In the genomic region with DNA sequence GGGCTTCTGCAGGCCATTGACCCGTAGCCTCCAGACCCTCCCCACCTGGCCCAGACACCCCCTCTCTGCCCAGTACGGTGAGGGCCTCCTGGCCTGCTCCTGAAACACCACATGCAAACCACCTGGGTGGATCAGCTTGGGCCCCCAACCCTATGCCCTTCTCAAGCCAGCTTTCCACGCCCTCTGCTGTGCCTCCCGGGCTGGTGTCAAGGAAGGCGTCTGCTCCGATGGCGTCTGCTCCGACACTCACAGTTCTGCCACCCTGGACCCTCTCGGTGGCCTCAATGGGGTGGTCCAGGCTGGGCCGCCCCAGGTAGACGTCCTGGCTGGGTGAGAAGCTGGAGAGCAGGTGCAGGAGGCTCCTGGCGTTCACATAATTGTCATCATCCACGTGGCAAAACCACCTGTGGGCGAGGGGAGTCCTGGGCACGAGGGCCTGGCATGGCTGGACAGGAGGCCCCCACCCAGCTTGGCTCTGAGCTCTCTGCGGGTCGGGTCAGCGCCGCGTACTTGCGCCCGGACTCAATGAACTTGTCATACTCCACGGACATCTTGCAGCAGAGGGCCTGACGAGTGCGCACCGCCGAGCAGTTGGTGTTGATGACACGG, we compare ENCODE assay signal across 8 cellular contexts. TPM values are rescaled to one million over a fixed set of nuclear protein-coding genes. Genes with fewer than 3 reads are reported as not detected.
A peak's percentile ranks its signal among the peaks of the same experiment; 100 is the strongest.
DNase-seq lines count a peak whose midpoint lies in the region; ATAC-seq and TF ChIP-seq lines count a peak whose summit lies in the region.

No MANE protein-coding gene starts in this region.

- peak overlapping the region in 1 of 2 donors; percentile 66 for H3K9ac ChIP-seq in mucosa of rectum (ENCODE audit: low read depth in 1 of 2, low read length in 2 of 2)

- H3K4me1 ChIP-seq in mucosa of rectum (ENCODE audit: control insufficient read depth in 2 of 2, insufficient read depth in 2 of 2, low read length in 2 of 2) (peaks cover 14 to 20% of the 10 kb centered on the region in 2 donors), vagina (peaks cover 39% of the 10 kb centered on the region)

- H3K36me3 ChIP-seq in mucosa of rectum (ENCODE audit: control insufficient read depth in 2 of 2, insufficient read depth in 2 of 2, low read length in 2 of 2): peaks cover 17 to 22% of the 10 kb centered on the region in 2 donors
- H3K36me3 ChIP-seq in vagina: peaks cover 0 to 43% of the 10 kb centered on the region in 2 donors

- H3K27ac Mint-ChIP-seq in stimulated activated naive CD8-positive, alpha-beta T cell treated with anti-CD3 and anti-CD28 coated beads, Interleukin-15, Interleukin-2, amounts not matched to agents 100 ng/mL and 50 ng/mL, for 24 hours: no peak overlapping the region
- no peak overlapping the region for H3K27ac Mint-ChIP-seq in chondrocyte (ENCODE audit: unreplicated experiment)

- no peaks in the 10 kb centered on the region for H3K9me3 ChIP-seq in mucosa of rectum (ENCODE audit: control insufficient read depth in 2 of 2, low read length in 2 of 2)
- H3K9me3 ChIP-seq in vagina: no peaks in the 10 kb centered on the region

- H3K4me3 Mint-ChIP-seq in stimulated activated naive CD8-positive, alpha-beta T cell treated with anti-CD3 and anti-CD28 coated beads, Interleukin-15, Interleukin-2, amounts not matched to agents 100 ng/mL and 50 ng/mL, for 24 hours: peak overlapping the region; percentile 87
- H3K4me3 Mint-ChIP-seq in chondrocyte (ENCODE audit: unreplicated experiment): peak overlapping the region; percentile 86

- TF ChIP-seq POLR2A in vagina (IDR thresholded peaks at IDR 0.05): no peak

- TF ChIP-seq CTCF in chondrocyte (IDR thresholded peaks at IDR 0.05) (no peak), vagina (IDR thresholded peaks at IDR 0.05) (no peak)

- no peaks in the 10 kb centered on the region for H3K9me3 Mint-ChIP-seq in stimulated activated naive CD8-positive, alpha-beta T cell treated with anti-CD3 and anti-CD28 coated beads, Interleukin-15, Interleukin-2, amounts not matched to agents 100 ng/mL and 50 ng/mL, for 24 hours
- no peaks in the 10 kb centered on the region for H3K9me3 Mint-ChIP-seq in chondrocyte (ENCODE audit: low read depth)

- intact Hi-C loops in vagina (cut with DNase I): no loop called here

- H3K27ac ChIP-seq in mucosa of rectum (ENCODE audit: low read depth in 2 of 2, low read length in 2 of 2): no peak overlapping the region
- H3K27ac ChIP-seq in vagina: no peak overlapping the region

- peak overlapping the region; percentile 85 for H3K4me3 ChIP-seq in mucosa of rectum (ENCODE audit: low read length in 2 of 2)
- peak overlapping the region; percentile 72 to 97 for H3K4me3 ChIP-seq in vagina

- H3K27me3 ChIP-seq in mucosa of rectum (ENCODE audit: control insufficient read depth in 2 of 2, insufficient read depth in 2 of 2, low read length in 2 of 2) (no peaks in the 10 kb centered on the region), vagina (no peaks in the 10 kb centered on the region)

- peaks cover 18% of the 10 kb centered on the region for H3K4me1 Mint-ChIP-seq in stimulated activated naive CD8-positive, alpha-beta T cell treated with anti-CD3 and anti-CD28 coated beads, Interleukin-15, Interleukin-2, amounts not matched to agents 100 ng/mL and 50 ng/mL, for 24 hours (ENCODE audit: low read depth)
- H3K4me1 Mint-ChIP-seq in chondrocyte (ENCODE audit: low read depth): peaks cover 17% of the 10 kb centered on the region

- DNase-seq in stimulated activated naive CD8-positive, alpha-beta T cell treated with anti-CD3 and anti-CD28 coated beads, Interleukin-15, Interleukin-2, amounts not matched to agents 100 U/mL and 50 U/mL, for 24 hours: no peak
- DNase-seq in chondrocyte (ENCODE audit: low spot score) (no peak), vagina (ENCODE audit: extremely low spot score in 2 of 2) (no peak)
- no peak for DNase-seq in stimulated activated naive CD4-positive, alpha-beta T cell treated with Interleukin-2 at 50 U/mL for 16 hours (lab: John Stamatoyannopoulos, UW)

- peaks cover 4% of the 10 kb centered on the region for H3K36me3 Mint-ChIP-seq in stimulated activated naive CD8-positive, alpha-beta T cell treated with anti-CD3 and anti-CD28 coated beads, Interleukin-15, Interleukin-2, amounts not matched to agents 100 ng/mL and 50 ng/mL, for 24 hours (ENCODE audit: low read depth)
- peaks cover 10% of the 10 kb centered on the region for H3K36me3 Mint-ChIP-seq in chondrocyte (ENCODE audit: low read depth)

- no peak for ATAC-seq in stimulated activated naive CD8-positive, alpha-beta T cell treated with anti-CD3 and anti-CD28 coated beads, Interleukin-15, Interleukin-2, amounts not matched to agents 100 U/mL and 50 U/mL, for 24 hours
- ATAC-seq in HG03108 (IDR thresholded peaks at IDR 0.05; ENCODE audit: unreplicated experiment) (no peak), GM19452 (IDR thresholded peaks at IDR 0.05; ENCODE audit: unreplicated experiment) (no peak)

- H3K27me3 Mint-ChIP-seq in stimulated activated naive CD8-positive, alpha-beta T cell treated with anti-CD3 and anti-CD28 coated beads, Interleukin-15, Interleukin-2, amounts not matched to agents 100 ng/mL and 50 ng/mL, for 24 hours: no peaks in the 10 kb centered on the region
- H3K27me3 Mint-ChIP-seq in chondrocyte (ENCODE audit: low read depth): no peaks in the 10 kb centered on the region

RNA-seq across cellular contexts. Expression of gene RFNG, which starts 1.4 kb away (rescaled TPM):
- total RNA-seq in chondrocyte: 29.7 to 47.4 TPM (median 45.2 TPM) in 3 replicates
- total RNA-seq in vagina: 61.4 TPM

RNA-seq across cellular contexts. Expression of gene GPS1, which starts 1.4 kb away (rescaled TPM):
- total RNA-seq in chondrocyte (79.8 to 103 TPM (median 82.8 TPM) in 3 replicates), vagina (80.3 TPM)

RNA-seq across cellular contexts. Expression of gene DCXR, which starts 12.8 kb away (rescaled TPM):
- total RNA-seq in chondrocyte (52.8 to 59.8 TPM (median 58.2 TPM) in 3 replicates), vagina (106 TPM)

RNA-seq across cellular contexts. Expression of gene DUS1L, which starts 15.3 kb away (rescaled TPM):
- total RNA-seq in chondrocyte (64.0 to 78.4 TPM (median 68.4 TPM) in 3 replicates), vagina (72.4 TPM)

RNA-seq across cellular contexts. Expression of gene RAC3, which starts 18.8 kb away (rescaled TPM):
- 14.9 to 32.7 TPM (median 32.3 TPM) in 3 replicates for total RNA-seq in chondrocyte
- total RNA-seq in vagina: 12.8 TPM
